In the genomic region with DNA sequence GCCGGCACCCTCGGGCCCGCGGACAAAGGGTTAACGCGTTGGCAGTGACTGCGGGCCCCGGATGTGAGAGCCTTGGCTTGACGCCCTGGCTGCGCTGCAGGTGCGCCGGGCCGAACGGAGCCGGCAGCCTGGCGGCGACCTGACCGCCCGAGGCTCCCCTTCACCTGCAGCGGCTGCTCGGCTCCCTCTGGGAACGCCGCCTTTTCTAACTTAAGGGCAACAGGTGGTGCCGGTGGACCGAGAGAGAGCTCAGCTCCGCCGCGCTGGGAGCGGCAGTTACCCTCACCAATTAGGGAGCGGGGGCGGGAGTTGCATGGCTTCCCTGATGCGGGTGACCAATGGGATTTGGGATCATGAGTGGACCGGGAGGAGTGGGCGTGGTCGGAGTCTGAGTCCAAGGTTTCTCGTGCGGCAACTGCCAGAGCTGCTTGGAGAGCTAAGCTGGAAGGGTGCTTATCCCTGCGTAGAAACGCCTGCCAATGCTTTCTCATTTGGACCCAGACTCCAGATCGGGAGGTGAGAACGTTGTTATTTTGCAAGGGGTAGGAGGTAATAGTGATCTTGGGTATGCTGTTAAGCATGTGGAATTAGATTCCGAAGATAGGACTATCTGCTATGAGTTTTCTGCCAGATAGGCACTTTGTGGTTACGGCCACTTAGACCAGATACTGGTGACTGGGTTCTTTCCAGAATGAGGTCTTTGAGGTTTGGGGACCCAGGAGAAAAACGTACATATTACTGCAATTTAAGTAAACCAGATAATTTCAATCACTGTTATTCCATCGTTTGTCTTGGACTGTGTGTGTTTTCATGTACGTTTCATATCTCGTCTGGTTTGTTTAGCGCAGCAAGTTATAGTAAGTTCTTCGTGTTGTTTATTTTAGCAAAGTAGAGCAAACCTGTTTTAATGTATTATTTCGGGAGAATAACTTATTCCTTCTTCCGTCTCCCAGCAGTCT, we compare ENCODE assay signal across 1 cellular context.
TF ChIP-seq lines count a peak whose summit lies in the region.

A gene with protein sequence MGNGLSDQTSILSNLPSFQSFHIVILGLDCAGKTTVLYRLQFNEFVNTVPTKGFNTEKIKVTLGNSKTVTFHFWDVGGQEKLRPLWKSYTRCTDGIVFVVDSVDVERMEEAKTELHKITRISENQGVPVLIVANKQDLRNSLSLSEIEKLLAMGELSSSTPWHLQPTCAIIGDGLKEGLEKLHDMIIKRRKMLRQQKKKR (plus strand): TSS at position 421 of the 959 bp plus-strand sequence. CDS start 622 bp downstream, outside the sequence.

TF ChIP-seq in HepG2, 621 proteins besides CTCF, POLR2A, EP300 and RAD21 (continued from another document and continues in another):
- TF ChIP-seq, protein P1, sequence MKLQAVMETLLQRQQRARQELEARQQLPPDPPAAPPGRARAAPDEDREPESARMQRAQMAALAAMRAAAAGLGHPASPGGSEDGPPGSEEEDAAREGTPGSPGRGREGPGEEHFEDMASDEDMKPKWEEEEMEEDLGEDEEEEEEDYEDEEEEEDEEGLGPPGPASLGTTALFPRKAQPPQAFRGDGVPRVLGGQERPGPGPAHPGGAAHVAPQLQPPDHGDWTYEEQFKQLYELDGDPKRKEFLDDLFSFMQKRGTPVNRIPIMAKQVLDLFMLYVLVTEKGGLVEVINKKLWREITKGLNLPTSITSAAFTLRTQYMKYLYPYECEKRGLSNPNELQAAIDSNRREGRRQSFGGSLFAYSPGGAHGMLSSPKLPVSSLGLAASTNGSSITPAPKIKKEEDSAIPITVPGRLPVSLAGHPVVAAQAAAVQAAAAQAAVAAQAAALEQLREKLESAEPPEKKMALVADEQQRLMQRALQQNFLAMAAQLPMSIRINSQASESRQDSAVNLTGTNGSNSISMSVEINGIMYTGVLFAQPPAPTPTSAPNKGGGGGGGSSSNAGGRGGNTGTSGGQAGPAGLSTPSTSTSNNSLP (IDR thresholded peaks at IDR 0.05; ENCODE audit: low read depth, low read length): no peak; the same call in 1 of the 2 replicates
- no peak for TF ChIP-seq ZBTB33 (CRISPR knock-in tag; IDR thresholded peaks at IDR 0.05)
- TF ChIP-seq RARG (CRISPR knock-in tag; IDR thresholded peaks at IDR 0.05; ENCODE audit: low read depth): no peak
- no peak for TF ChIP-seq SNAPC5 (CRISPR knock-in tag; IDR thresholded peaks at IDR 0.05; ENCODE audit: borderline replicate concordance)
- TF ChIP-seq MXI1 (IDR thresholded peaks at IDR 0.05; ENCODE audit: borderline replicate concordance, low read depth, low read length): peak; percentile 74; the same call in 2 of the 3 replicates
- peak; percentile 7 for TF ChIP-seq SMC3 (IDR thresholded peaks at IDR 0.05; ENCODE audit: low read length)
- TF ChIP-seq MXD4 (CRISPR knock-in tag; IDR thresholded peaks at IDR 0.05): peak; percentile 6; the same call in 1 of the 2 replicates
- TF ChIP-seq, protein P2, sequence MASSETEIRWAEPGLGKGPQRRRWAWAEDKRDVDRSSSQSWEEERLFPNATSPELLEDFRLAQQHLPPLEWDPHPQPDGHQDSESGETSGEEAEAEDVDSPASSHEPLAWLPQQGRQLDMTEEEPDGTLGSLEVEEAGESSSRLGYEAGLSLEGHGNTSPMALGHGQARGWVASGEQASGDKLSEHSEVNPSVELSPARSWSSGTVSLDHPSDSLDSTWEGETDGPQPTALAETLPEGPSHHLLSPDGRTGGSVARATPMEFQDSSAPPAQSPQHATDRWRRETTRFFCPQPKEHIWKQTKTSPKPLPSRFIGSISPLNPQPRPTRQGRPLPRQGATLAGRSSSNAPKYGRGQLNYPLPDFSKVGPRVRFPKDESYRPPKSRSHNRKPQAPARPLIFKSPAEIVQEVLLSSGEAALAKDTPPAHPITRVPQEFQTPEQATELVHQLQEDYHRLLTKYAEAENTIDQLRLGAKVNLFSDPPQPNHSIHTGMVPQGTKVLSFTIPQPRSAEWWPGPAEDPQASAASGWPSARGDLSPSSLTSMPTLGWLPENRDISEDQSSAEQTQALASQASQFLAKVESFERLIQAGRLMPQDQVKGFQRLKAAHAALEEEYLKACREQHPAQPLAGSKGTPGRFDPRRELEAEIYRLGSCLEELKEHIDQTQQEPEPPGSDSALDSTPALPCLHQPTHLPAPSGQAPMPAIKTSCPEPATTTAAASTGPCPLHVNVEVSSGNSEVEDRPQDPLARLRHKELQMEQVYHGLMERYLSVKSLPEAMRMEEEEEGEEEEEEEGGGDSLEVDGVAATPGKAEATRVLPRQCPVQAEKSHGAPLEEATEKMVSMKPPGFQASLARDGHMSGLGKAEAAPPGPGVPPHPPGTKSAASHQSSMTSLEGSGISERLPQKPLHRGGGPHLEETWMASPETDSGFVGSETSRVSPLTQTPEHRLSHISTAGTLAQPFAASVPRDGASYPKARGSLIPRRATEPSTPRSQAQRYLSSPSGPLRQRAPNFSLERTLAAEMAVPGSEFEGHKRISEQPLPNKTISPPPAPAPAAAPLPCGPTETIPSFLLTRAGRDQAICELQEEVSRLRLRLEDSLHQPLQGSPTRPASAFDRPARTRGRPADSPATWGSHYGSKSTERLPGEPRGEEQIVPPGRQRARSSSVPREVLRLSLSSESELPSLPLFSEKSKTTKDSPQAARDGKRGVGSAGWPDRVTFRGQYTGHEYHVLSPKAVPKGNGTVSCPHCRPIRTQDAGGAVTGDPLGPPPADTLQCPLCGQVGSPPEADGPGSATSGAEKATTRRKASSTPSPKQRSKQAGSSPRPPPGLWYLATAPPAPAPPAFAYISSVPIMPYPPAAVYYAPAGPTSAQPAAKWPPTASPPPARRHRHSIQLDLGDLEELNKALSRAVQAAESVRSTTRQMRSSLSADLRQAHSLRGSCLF (CRISPR knock-in tag; IDR thresholded peaks at IDR 0.05; ENCODE audit: borderline replicate concordance): no peak
- TF ChIP-seq DPF2 (CRISPR knock-in tag; IDR thresholded peaks at IDR 0.05; ENCODE audit: borderline replicate concordance, low read depth): no peak; the same call in 1 of the 2 replicates
- TF ChIP-seq SRY (CRISPR knock-in tag; IDR thresholded peaks at IDR 0.05): peak; percentile 91; the same call in 1 of the 2 replicates
- TF ChIP-seq, protein P3, sequence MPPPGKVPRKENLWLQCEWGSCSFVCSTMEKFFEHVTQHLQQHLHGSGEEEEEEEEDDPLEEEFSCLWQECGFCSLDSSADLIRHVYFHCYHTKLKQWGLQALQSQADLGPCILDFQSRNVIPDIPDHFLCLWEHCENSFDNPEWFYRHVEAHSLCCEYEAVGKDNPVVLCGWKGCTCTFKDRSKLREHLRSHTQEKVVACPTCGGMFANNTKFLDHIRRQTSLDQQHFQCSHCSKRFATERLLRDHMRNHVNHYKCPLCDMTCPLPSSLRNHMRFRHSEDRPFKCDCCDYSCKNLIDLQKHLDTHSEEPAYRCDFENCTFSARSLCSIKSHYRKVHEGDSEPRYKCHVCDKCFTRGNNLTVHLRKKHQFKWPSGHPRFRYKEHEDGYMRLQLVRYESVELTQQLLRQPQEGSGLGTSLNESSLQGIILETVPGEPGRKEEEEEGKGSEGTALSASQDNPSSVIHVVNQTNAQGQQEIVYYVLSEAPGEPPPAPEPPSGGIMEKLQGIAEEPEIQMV (CRISPR knock-in tag; IDR thresholded peaks at IDR 0.05; ENCODE audit: low read depth): no peak
- peak; percentile 85 for TF ChIP-seq KMT2A (CRISPR knock-in tag; IDR thresholded peaks at IDR 0.05)
- TF ChIP-seq, protein P4, sequence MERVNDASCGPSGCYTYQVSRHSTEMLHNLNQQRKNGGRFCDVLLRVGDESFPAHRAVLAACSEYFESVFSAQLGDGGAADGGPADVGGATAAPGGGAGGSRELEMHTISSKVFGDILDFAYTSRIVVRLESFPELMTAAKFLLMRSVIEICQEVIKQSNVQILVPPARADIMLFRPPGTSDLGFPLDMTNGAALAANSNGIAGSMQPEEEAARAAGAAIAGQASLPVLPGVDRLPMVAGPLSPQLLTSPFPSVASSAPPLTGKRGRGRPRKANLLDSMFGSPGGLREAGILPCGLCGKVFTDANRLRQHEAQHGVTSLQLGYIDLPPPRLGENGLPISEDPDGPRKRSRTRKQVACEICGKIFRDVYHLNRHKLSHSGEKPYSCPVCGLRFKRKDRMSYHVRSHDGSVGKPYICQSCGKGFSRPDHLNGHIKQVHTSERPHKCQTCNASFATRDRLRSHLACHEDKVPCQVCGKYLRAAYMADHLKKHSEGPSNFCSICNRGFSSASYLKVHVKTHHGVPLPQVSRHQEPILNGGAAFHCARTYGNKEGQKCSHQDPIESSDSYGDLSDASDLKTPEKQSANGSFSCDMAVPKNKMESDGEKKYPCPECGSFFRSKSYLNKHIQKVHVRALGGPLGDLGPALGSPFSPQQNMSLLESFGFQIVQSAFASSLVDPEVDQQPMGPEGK (CRISPR knock-in tag; IDR thresholded peaks at IDR 0.05): 0 out of 2 replicates have a peak, but pooled peaks have one; percentile 21
- no peak for TF ChIP-seq ZNF263 (CRISPR knock-in tag; IDR thresholded peaks at IDR 0.05)
- no peak for TF ChIP-seq HDAC6 (IDR thresholded peaks at IDR 0.05; ENCODE audit: low read depth, low read length)
- no peak for TF ChIP-seq ZNF557 (CRISPR knock-in tag; IDR thresholded peaks at IDR 0.05)
- TF ChIP-seq RBFOX2 (IDR thresholded peaks at IDR 0.05; ENCODE audit: low read depth, low read length): peak; percentile 91
- no peak for TF ChIP-seq MYC (CRISPR knock-in tag; IDR thresholded peaks at IDR 0.05; ENCODE audit: borderline replicate concordance)
- TF ChIP-seq ZFP62 (CRISPR knock-in tag; IDR thresholded peaks at IDR 0.05): no peak
- peak; percentile 73 for TF ChIP-seq ZNF18 (CRISPR knock-in tag; IDR thresholded peaks at IDR 0.05; ENCODE audit: insufficient replicate concordance)
- TF ChIP-seq FLYWCH1 (CRISPR knock-in tag; IDR thresholded peaks at IDR 0.05): no peak
- no peak for TF ChIP-seq KDM1A (CRISPR knock-in tag; IDR thresholded peaks at IDR 0.05)
- TF ChIP-seq EHMT2 (IDR thresholded peaks at IDR 0.05; ENCODE audit: borderline replicate concordance, low read depth, low read length): no peak; the same call in 1 of the 2 replicates
- no peak for TF ChIP-seq NFIB (CRISPR knock-in tag; IDR thresholded peaks at IDR 0.05; ENCODE audit: borderline replicate concordance)
- TF ChIP-seq, protein P5, sequence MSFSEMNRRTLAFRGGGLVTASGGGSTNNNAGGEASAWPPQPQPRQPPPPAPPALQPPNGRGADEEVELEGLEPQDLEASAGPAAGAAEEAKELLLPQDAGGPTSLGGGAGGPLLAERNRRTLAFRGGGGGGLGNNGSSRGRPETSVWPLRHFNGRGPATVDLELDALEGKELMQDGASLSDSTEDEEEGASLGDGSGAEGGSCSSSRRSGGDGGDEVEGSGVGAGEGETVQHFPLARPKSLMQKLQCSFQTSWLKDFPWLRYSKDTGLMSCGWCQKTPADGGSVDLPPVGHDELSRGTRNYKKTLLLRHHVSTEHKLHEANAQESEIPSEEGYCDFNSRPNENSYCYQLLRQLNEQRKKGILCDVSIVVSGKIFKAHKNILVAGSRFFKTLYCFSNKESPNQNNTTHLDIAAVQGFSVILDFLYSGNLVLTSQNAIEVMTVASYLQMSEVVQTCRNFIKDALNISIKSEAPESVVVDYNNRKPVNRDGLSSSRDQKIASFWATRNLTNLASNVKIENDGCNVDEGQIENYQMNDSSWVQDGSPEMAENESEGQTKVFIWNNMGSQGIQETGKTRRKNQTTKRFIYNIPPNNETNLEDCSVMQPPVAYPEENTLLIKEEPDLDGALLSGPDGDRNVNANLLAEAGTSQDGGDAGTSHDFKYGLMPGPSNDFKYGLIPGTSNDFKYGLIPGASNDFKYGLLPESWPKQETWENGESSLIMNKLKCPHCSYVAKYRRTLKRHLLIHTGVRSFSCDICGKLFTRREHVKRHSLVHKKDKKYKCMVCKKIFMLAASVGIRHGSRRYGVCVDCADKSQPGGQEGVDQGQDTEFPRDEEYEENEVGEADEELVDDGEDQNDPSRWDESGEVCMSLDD (CRISPR knock-in tag; IDR thresholded peaks at IDR 0.05; ENCODE audit: borderline replicate concordance): no peak
- TF ChIP-seq, protein P6, sequence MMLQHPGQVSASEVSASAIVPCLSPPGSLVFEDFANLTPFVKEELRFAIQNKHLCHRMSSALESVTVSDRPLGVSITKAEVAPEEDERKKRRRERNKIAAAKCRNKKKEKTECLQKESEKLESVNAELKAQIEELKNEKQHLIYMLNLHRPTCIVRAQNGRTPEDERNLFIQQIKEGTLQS (CRISPR knock-in tag; IDR thresholded peaks at IDR 0.05): no peak
- 0 out of 2 replicates have a peak, but pooled peaks have one; percentile 15 for TF ChIP-seq ESRRA (CRISPR knock-in tag; IDR thresholded peaks at IDR 0.05; ENCODE audit: low read depth)
- no peak; the same call in 1 of the 2 replicates for TF ChIP-seq GABPA (IDR thresholded peaks at IDR 0.05; ENCODE audit: low read depth, low read length)
- TF ChIP-seq GABPA (CRISPR knock-in tag; IDR thresholded peaks at IDR 0.05; ENCODE audit: low read depth): no peak
- TF ChIP-seq PHF8 (CRISPR knock-in tag; IDR thresholded peaks at IDR 0.05): peak; percentile 72; the same call in 1 of the 2 replicates
- TF ChIP-seq RNF2 (conservative IDR thresholded peaks at IDR 0.05; ENCODE audit: low read depth): no peak; the same call in 1 of the 2 replicates
- no peak for TF ChIP-seq ZSCAN25 (CRISPR knock-in tag; IDR thresholded peaks at IDR 0.05)
- TF ChIP-seq MAF1 (CRISPR knock-in tag; IDR thresholded peaks at IDR 0.05; ENCODE audit: borderline replicate concordance): no peak
- peak; percentile 38; the same call in 1 of the 2 replicates for TF ChIP-seq ZBTB7B (CRISPR knock-in tag; IDR thresholded peaks at IDR 0.05)
- no peak for TF ChIP-seq NFE2L1 (CRISPR knock-in tag; IDR thresholded peaks at IDR 0.05; ENCODE audit: borderline replicate concordance)
- TF ChIP-seq ZNF879 (CRISPR knock-in tag; IDR thresholded peaks at IDR 0.05): no peak
- peak; percentile 13 for TF ChIP-seq ZNF205 (CRISPR knock-in tag; IDR thresholded peaks at IDR 0.05)
- TF ChIP-seq ZNF558 (CRISPR knock-in tag; IDR thresholded peaks at IDR 0.05; ENCODE audit: borderline replicate concordance): peak; percentile 69; the same call in 1 of the 2 replicates
- no peak for TF ChIP-seq TCF7 (IDR thresholded peaks at IDR 0.05; ENCODE audit: low read depth)
